ENCODE assay signal across 20 cellular contexts in the genomic region with DNA sequence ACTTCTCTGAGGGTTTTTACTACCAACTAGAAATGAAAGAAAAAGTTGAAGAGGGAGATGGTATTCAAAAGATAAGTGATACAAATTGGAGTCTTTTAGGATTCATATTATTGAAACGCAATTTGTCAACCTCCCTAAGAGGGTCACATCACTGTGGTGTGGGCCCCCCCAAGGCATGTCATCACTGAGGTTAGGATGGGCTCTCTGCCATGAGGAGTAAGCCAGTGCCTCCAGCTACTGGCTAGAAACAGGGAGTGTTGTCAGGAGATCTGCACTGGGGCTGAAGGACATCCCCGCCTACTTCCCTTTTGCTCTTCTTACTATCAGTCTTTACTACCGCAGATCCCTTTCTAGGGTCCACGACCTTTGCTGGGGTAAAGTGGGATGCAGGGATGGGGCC. TPM values are rescaled to one million over a fixed set of nuclear protein-coding genes. Genes with fewer than 3 reads are reported as not detected.
DNase-seq lines count a peak whose midpoint lies in the region; ATAC-seq and TF ChIP-seq lines count a peak whose summit lies in the region.
"Had no signal": no experiment of that assay in that cellular context is flagged by ENCODE, and none has a peak within 500 bp of the region (broad histone marks: within the 10 kb centered on the region; RNA-seq: fewer than 3 reads in every experiment).

No MANE protein-coding gene starts in this region.

- H3K4me1 ChIP-seq in adrenal gland (replicated peaks in 1 of 2) (peaks cover 12 to 29% of the 10 kb centered on the region in 2 donors), foreskin keratinocyte (peaks cover 7% of the 10 kb centered on the region)
- H3K4me1 ChIP-seq: colonic mucosa, SJSA1 had no signal

- ATAC-seq in foreskin keratinocyte: peak; percentile 25
- no peak for ATAC-seq in stimulated activated memory B cell treated with anti-CD40 and anti-IgM and Interleukin-4, amounts not matched to agents 10 μg/mL and 1 μg/mL and 100 μg/mL, for 72 hours
- ATAC-seq in activated T-cell treated with anti-CD3 and anti-CD28 coated beads, Interleukin-2, amount 50 U/mL, for 4 hours: no peak

- peak overlapping the region; percentile 50 for H3K27ac Mint-ChIP-seq in HFFc6
- no peak overlapping the region for H3K27ac Mint-ChIP-seq in stimulated activated memory B cell treated with anti-CD40 and anti-IgM and Interleukin-4, amounts not matched to agents 10 μg/mL and 1 μg/mL and 100 μg/mL, for 72 hours
- H3K27ac Mint-ChIP-seq: activated naive CD8-positive, alpha-beta T cell treated with anti-CD3 and anti-CD28 coated beads, Interleukin-2, amount 10 ng/mL, durations not matched to agents 7 days and 5 days; activated T-cell treated with anti-CD3 and anti-CD28 coated beads, Interleukin-2, amount 50 U/mL, for 24 hours; IgD-negative memory B cell had no signal

- no peak overlapping the region for H3K4me3 ChIP-seq in adrenal gland
- H3K4me3 ChIP-seq: colonic mucosa, hepatocyte, SJSA1 had no signal

- no peaks in the 10 kb centered on the region for H3K27me3 ChIP-seq in adrenal gland
- H3K27me3 ChIP-seq in foreskin keratinocyte: no peaks in the 10 kb centered on the region
- H3K27me3 ChIP-seq: colonic mucosa, hepatocyte, SJSA1 had no signal

- H3K4me1 Mint-ChIP-seq in HFFc6 (ENCODE audit: low read depth): peaks cover 35% of the 10 kb centered on the region
- no peaks in the 10 kb centered on the region for H3K4me1 Mint-ChIP-seq in stimulated activated memory B cell treated with anti-CD40 and anti-IgM and Interleukin-4, amounts not matched to agents 10 μg/mL and 1 μg/mL and 100 μg/mL, for 72 hours
- no peaks in the 10 kb centered on the region for H3K4me1 Mint-ChIP-seq in activated T-cell treated with anti-CD3 and anti-CD28 coated beads, Interleukin-2, amount 50 U/mL, for 4 hours (ENCODE audit: low read depth)
- H3K4me1 Mint-ChIP-seq: activated naive CD8-positive, alpha-beta T cell treated with anti-CD3 and anti-CD28 coated beads, Interleukin-2, amount 10 ng/mL, durations not matched to agents 7 days and 5 days; IgD-negative memory B cell had no signal

- peak overlapping the region; percentile 55 for H3K4me3 Mint-ChIP-seq in HFFc6
- H3K4me3 Mint-ChIP-seq in stimulated activated memory B cell treated with anti-CD40 and anti-IgM and Interleukin-4, amounts not matched to agents 10 μg/mL and 1 μg/mL and 100 μg/mL, for 72 hours: no peak overlapping the region
- no peak overlapping the region for H3K4me3 Mint-ChIP-seq in activated T-cell treated with anti-CD3 and anti-CD28 coated beads, Interleukin-2, amount 50 U/mL, for 4 hours
- H3K4me3 Mint-ChIP-seq: activated naive CD8-positive, alpha-beta T cell treated with anti-CD3 and anti-CD28 coated beads, Interleukin-2, amount 10 ng/mL, durations not matched to agents 7 days and 5 days; activated T-cell treated with anti-CD3 and anti-CD28 coated beads, Interleukin-2, amount 50 U/mL, for 24 hours; IgD-negative memory B cell had no signal

- no peaks in the 10 kb centered on the region for H3K9me3 Mint-ChIP-seq in HFFc6
- H3K9me3 Mint-ChIP-seq in stimulated activated memory B cell treated with anti-CD40 and anti-IgM and Interleukin-4, amounts not matched to agents 10 μg/mL and 1 μg/mL and 100 μg/mL, for 72 hours: no peaks in the 10 kb centered on the region
- H3K9me3 Mint-ChIP-seq in activated T-cell treated with anti-CD3 and anti-CD28 coated beads, Interleukin-2, amount 50 U/mL, for 4 hours: no peaks in the 10 kb centered on the region
- H3K9me3 Mint-ChIP-seq: activated naive CD8-positive, alpha-beta T cell treated with anti-CD3 and anti-CD28 coated beads, Interleukin-2, amount 10 ng/mL, durations not matched to agents 7 days and 5 days; activated T-cell treated with anti-CD3 and anti-CD28 coated beads, Interleukin-2, amount 50 U/mL, for 24 hours; IgD-negative memory B cell had no signal

- TF ChIP-seq CTCF in HFFc6 (IDR thresholded peaks at IDR 0.05) (no peak), adrenal gland (IDR thresholded peaks at IDR 0.05) (no peak), foreskin keratinocyte (conservative IDR thresholded peaks at IDR 0.05) (no peak)

- peaks cover 11% of the 10 kb centered on the region for H3K36me3 Mint-ChIP-seq in HFFc6 (ENCODE audit: low read depth)
- H3K36me3 Mint-ChIP-seq in stimulated activated memory B cell treated with anti-CD40 and anti-IgM and Interleukin-4, amounts not matched to agents 10 μg/mL and 1 μg/mL and 100 μg/mL, for 72 hours: no peaks in the 10 kb centered on the region
- no peaks in the 10 kb centered on the region for H3K36me3 Mint-ChIP-seq in activated T-cell treated with anti-CD3 and anti-CD28 coated beads, Interleukin-2, amount 50 U/mL, for 4 hours (ENCODE audit: insufficient read depth)
- H3K36me3 Mint-ChIP-seq: activated naive CD8-positive, alpha-beta T cell treated with anti-CD3 and anti-CD28 coated beads, Interleukin-2, amount 10 ng/mL, durations not matched to agents 7 days and 5 days; IgD-negative memory B cell had no signal

- TF ChIP-seq POLR2A in adrenal gland (IDR thresholded peaks at IDR 0.05): no peak

- no peaks in the 10 kb centered on the region for H3K9me3 ChIP-seq in adrenal gland (replicated peaks in 1 of 3)
- H3K9me3 ChIP-seq: colonic mucosa, SJSA1 had no signal

- no peaks in the 10 kb centered on the region; the same call in none of the 2 replicates for H3K27me3 Mint-ChIP-seq in HFFc6 (ENCODE audit: insufficient read depth)
- H3K27me3 Mint-ChIP-seq in stimulated activated memory B cell treated with anti-CD40 and anti-IgM and Interleukin-4, amounts not matched to agents 10 μg/mL and 1 μg/mL and 100 μg/mL, for 72 hours: peaks cover 22% of the 10 kb centered on the region
- H3K27me3 Mint-ChIP-seq in activated T-cell treated with anti-CD3 and anti-CD28 coated beads, Interleukin-2, amount 50 U/mL, for 4 hours (ENCODE audit: low read depth): no peaks in the 10 kb centered on the region
- H3K27me3 Mint-ChIP-seq: activated naive CD8-positive, alpha-beta T cell treated with anti-CD3 and anti-CD28 coated beads, Interleukin-2, amount 10 ng/mL, durations not matched to agents 7 days and 5 days; activated T-cell treated with anti-CD3 and anti-CD28 coated beads, Interleukin-2, amount 50 U/mL, for 24 hours had no signal

- WGBS in adrenal gland, 4 donors: 20 to 43% (median 27%) methylated on average over 4 of the region's 4 CpGs

- H3K27ac ChIP-seq in adrenal gland (peak overlapping the region in 3 of 5 donors; percentile 1 to 70 (median 39)), foreskin keratinocyte (no peak overlapping the region)
- H3K27ac ChIP-seq: colonic mucosa, epithelial cell of prostate, hepatocyte, SJSA1 had no signal

- peak; percentile 63 for DNase-seq in AG08395 (ENCODE audit: low spot score)
- peak; percentile 51 for DNase-seq in HFFc6
- peak in 3 of 7 donors; percentile 38 to 41 (median 39) for DNase-seq in adrenal gland
- DNase-seq in foreskin keratinocyte: peak in 1 of 2 donors; percentile 12
- no peak for DNase-seq in NCI-H128 (lab: John Stamatoyannopoulos, UW; ENCODE audit: unreplicated experiment)
- no peak for DNase-seq in NCI-H526 (lab: John Stamatoyannopoulos, UW)
- no peak for DNase-seq in activated T-cell treated with anti-CD3 and anti-CD28 coated beads, Interleukin-2, amount 50 U/mL, for 4 hours
- DNase-seq: activated CD4-positive, alpha-beta T cell treated with anti-CD3 and anti-CD28 coated beads, Interleukin-2, amount 50 U/mL, for 4 hours; activated naive CD8-positive, alpha-beta T cell treated with anti-CD3 and anti-CD28 coated beads, Interleukin-2, amount 10 ng/mL, durations not matched to agents 7 days and 5 days; activated T-cell treated with anti-CD3 and anti-CD28 coated beads, Interleukin-2, amount 50 U/mL, for 24 hours; colonic mucosa; NCI-H1092 treated with DMSO at 0.1 percent for 48 hours; NCI-H446 treated with DMSO at 0.1 percent for 48 hours; stimulated activated naive CD4-positive, alpha-beta T cell treated with Interleukin-2 at 50 U/mL for 16 hours; T1000 had no signal

- no peaks in the 10 kb centered on the region for H3K36me3 ChIP-seq in adrenal gland (replicated peaks in 1 of 2)
- H3K36me3 ChIP-seq: colonic mucosa had no signal

- intact Hi-C loops in adrenal gland (cut with DNase I): no loop called here

RNA-seq across cellular contexts. Expression of a gene that starts 25.9 kb away (rescaled TPM):
- total RNA-seq in HFFc6 (2021; fragmentation: NEBNext Ultra II Directional; extraction: Animal tissue kit (Norgen Biotek cat#: 25700)): 10 to 100 TPM; 47.7 to 54.8 (median 54.0) TPM
- total RNA-seq in adrenal gland (10 to 100 TPM; 31.6 to 60.5 (median 42.4) TPM), foreskin keratinocyte (37.7 and 38.0 TPM in 2 replicates)
- polyA plus RNA-seq in adrenal gland (10 to 100 TPM; 20.0 to 39.7 (median 34.7) TPM), foreskin keratinocyte (13.3 and 13.6 TPM in 2 replicates)
- total RNA-seq in activated T-cell treated with anti-CD3 and anti-CD28 coated beads, Interleukin-2, amount 50 U/mL, for 4 hours: 1 to 10 TPM; 2.1 to 2.5 (median 2.4) TPM

RNA-seq across cellular contexts. Expression of a gene that starts 26.6 kb away (rescaled TPM):
- total RNA-seq in HFFc6 (2021; fragmentation: NEBNext Ultra II Directional; extraction: Animal tissue kit (Norgen Biotek cat#: 25700)): 10 to 100 TPM; 28.0 to 32.8 (median 30.2) TPM
- total RNA-seq in adrenal gland: 10 to 100 TPM; 14.0 to 37.4 (median 25.2) TPM
- 10 to 100 TPM; 35.8 to 69.5 (median 39.0) TPM for polyA plus RNA-seq in adrenal gland
- total RNA-seq in foreskin keratinocyte: 15.5 and 17.2 TPM in 2 replicates
- 18.7 and 19.9 TPM in 2 replicates for polyA plus RNA-seq in foreskin keratinocyte
- 10 to 100 TPM; 20.8 to 23.0 (median 22.8) TPM for total RNA-seq in activated T-cell treated with anti-CD3 and anti-CD28 coated beads, Interleukin-2, amount 50 U/mL, for 4 hours

Comparison
In these comparisons a context has a peak if more than half of its experiments do, and no peak if none do; other contexts are left out.
1. DNase-seq: peak in AG08395 (single experiment) and HFFc6 (single experiment); none in NCI-H128 (single experiment), NCI-H526 (0 of 2) and activated T-cell treated with anti-CD3 and anti-CD28 coated beads, Interleukin-2, amount 50 U/mL, for 4 hours (single experiment).
2. RNA of a gene that starts 25.9 kb away (total RNA-seq): 47.7 to 54.8 TPM in HFFc6, 31.6 to 60.5 TPM in adrenal gland and 37.7 to 38.0 TPM in foreskin keratinocyte; 2.1 to 2.5 TPM in activated T-cell treated with anti-CD3 and anti-CD28 coated beads, Interleukin-2, amount 50 U/mL, for 4 hours; every median in the first group is over 4 times any median in the second.